Comparison of ENCODE assay signal across 20 cellular contexts in genomic region chr21:38392722-38393121, GRCh38.
DNase-seq lines count a peak whose midpoint lies in the region; ATAC-seq and TF ChIP-seq lines count a peak whose summit lies in the region.
"Had no signal": no experiment of that assay in that cellular context is flagged by ENCODE, and none has a peak within 500 bp of the region (broad histone marks: within the 10 kb centered on the region; RNA-seq: fewer than 3 reads in every experiment).

No MANE protein-coding gene starts in this region.

- POLR2A ChIA-PET in PC-3 (lab: Charles Lee; ENCODE audit: unreplicated experiment) (no interaction called here), OCI-LY7 (lab: Charles Lee) (interaction anchor here (0.6 kb wide), 1 partner anchor 161 kb away, joined by 4 read pairs; no protein-coding TSS in a partner anchor)

- TF ChIP-seq CTCF in PC-3 (conservative IDR thresholded peaks at IDR 0.05; ENCODE audit: low read depth, low read length) (no peak), neutrophil (IDR thresholded peaks at IDR 0.05) (no peak), suprapubic skin (IDR thresholded peaks at IDR 0.05) (no peak), OCI-LY7 (conservative IDR thresholded peaks at IDR 0.05; ENCODE audit: low read length) (no peak)

- H2AFZ ChIP-seq in PC-3 (ENCODE audit: low read length) = no peak overlapping the region
- H2AFZ ChIP-seq in OCI-LY7 (ENCODE audit: low read length) = no peak overlapping the region

- H4K20me1 ChIP-seq in PC-3 (ENCODE audit: low read length) = no peaks in the 10 kb centered on the region
- H4K20me1 ChIP-seq in OCI-LY7 (ENCODE audit: insufficient read depth, low read length) = no peaks in the 10 kb centered on the region
- H4K20me1 ChIP-seq: BLaER1 treated with 17β-estradiol and CSF1 and Interleukin-3, amounts not matched to agents 10 nM and 100 nM had no signal

- peaks cover 70% of the 10 kb centered on the region for H3K27me3 ChIP-seq in PC-3 (ENCODE audit: low read length)
- no peaks in the 10 kb centered on the region for H3K27me3 ChIP-seq in neutrophil
- H3K27me3 ChIP-seq in suprapubic skin = no peaks in the 10 kb centered on the region
- H3K27me3 ChIP-seq: BLaER1 treated with 17β-estradiol and CSF1 and Interleukin-3, amounts not matched to agents 10 nM and 100 nM had no signal

- H3K4me3 ChIP-seq in PC-3 (ENCODE audit: low read length) (no peak overlapping the region), neutrophil (ENCODE audit: low read depth in 1 of 2, low read length in 1 of 2) (no peak overlapping the region), suprapubic skin (no peak overlapping the region), OCI-LY7 (ENCODE audit: low read depth, low read length, poor library complexity, severe bottlenecking) (no peak overlapping the region)
- H3K4me3 ChIP-seq: BLaER1 treated with 17β-estradiol and CSF1 and Interleukin-3, amounts not matched to agents 10 nM and 100 nM had no signal

- no peak for TF ChIP-seq EP300 in suprapubic skin (IDR thresholded peaks at IDR 0.05)

- CTCF ChIA-PET in PC-3 (lab: Charles Lee) = no interaction called here
- CTCF ChIA-PET in OCI-LY7 (lab: Charles Lee; ENCODE audit: unreplicated experiment) = no interaction called here

- no peak overlapping the region for H3K4me2 ChIP-seq in PC-3 (ENCODE audit: low read length)
- H3K4me2 ChIP-seq in OCI-LY7 (ENCODE audit: low read length) = no peak overlapping the region
- H3K4me2 ChIP-seq: BLaER1 treated with 17β-estradiol and CSF1 and Interleukin-3, amounts not matched to agents 10 nM and 100 nM had no signal

- H3K27ac ChIP-seq in PC-3 (ENCODE audit: low read length) = no peak overlapping the region
- peak overlapping the region; percentile 51 for H3K27ac ChIP-seq in neutrophil
- no peak overlapping the region for H3K27ac ChIP-seq in suprapubic skin
- no peak overlapping the region for H3K27ac ChIP-seq in OCI-LY7 (ENCODE audit: low read depth, low read length, poor library complexity, severe bottlenecking)
- H3K27ac ChIP-seq: BLaER1 treated with 17β-estradiol and CSF1 and Interleukin-3, amounts not matched to agents 10 nM and 100 nM had no signal

- WGBS in suprapubic skin = 47% methylated on average over 1 of the region's 1 CpG

- peak; percentile 6 for DNase-seq in ELR (ENCODE audit: low read depth)
- DNase-seq in PC-3 = peak; percentile 5
- no peak for DNase-seq in suprapubic skin (ENCODE audit: low spot score in 2 of 2)
- DNase-seq in NCI-H774 (lab: John Stamatoyannopoulos, UW) = no peak
- no peak for DNase-seq in OCI-LY7 (ENCODE audit: low spot score)
- DNase-seq: CD8-positive, alpha-beta memory T cell; COR-L47; DMS 273 treated with DMSO at 0.1 percent for 48 hours; DMS53; DND-41; GDM1; GOT3; H7; HFFc6 had no signal

- H3K79me2 ChIP-seq in PC-3 (ENCODE audit: low read length) = no peaks in the 10 kb centered on the region
- H3K79me2 ChIP-seq in OCI-LY7 (ENCODE audit: insufficient read depth, low read depth, low read length) = no peaks in the 10 kb centered on the region

- H3K9me3 ChIP-seq in PC-3 (ENCODE audit: low read length) (no peaks in the 10 kb centered on the region), neutrophil (no peaks in the 10 kb centered on the region), suprapubic skin (no peaks in the 10 kb centered on the region), OCI-LY7 (ENCODE audit: low read length) (no peaks in the 10 kb centered on the region)
- H3K9me3 ChIP-seq: BLaER1 treated with 17β-estradiol and CSF1 and Interleukin-3, amounts not matched to agents 10 nM and 100 nM had no signal

- no peak for ATAC-seq in PC-3
- peak; percentile 26; the same call in 1 of the 3 replicates for ATAC-seq in SK-N-SH treated with all-trans-retinoic acid at 6 μM for 48 hours
- ATAC-seq in GM21423 (IDR thresholded peaks at IDR 0.05; ENCODE audit: unreplicated experiment) = no peak
- ATAC-seq: HCT116, HepG2 had no signal

- H3K9me2 ChIP-seq in PC-3 (replicated peaks; ENCODE audit: low read length) (no peaks in the 10 kb centered on the region), OCI-LY7 (ENCODE audit: insufficient read depth, low read length) (no peaks in the 10 kb centered on the region)

- BruUV-seq in PC-3 (replicated peaks; lab: Mats Ljungman, UMichigan) = no TSS peak
- BruUV-seq in OCI-LY7 (replicated peaks; lab: Mats Ljungman, UMichigan) = no TSS peak

- no peaks in the 10 kb centered on the region for H3K36me3 ChIP-seq in PC-3 (ENCODE audit: low read depth, low read length)
- peaks cover 20% of the 10 kb centered on the region for H3K36me3 ChIP-seq in neutrophil
- H3K36me3 ChIP-seq in suprapubic skin = no peaks in the 10 kb centered on the region
- no peaks in the 10 kb centered on the region for H3K36me3 ChIP-seq in OCI-LY7 (ENCODE audit: insufficient read depth, low read length)

- H3F3A ChIP-seq in PC-3 (ENCODE audit: low read length, unreplicated experiment) = no peaks in the 10 kb centered on the region

- no peak overlapping the region for H3K9ac ChIP-seq in PC-3 (ENCODE audit: low read length)
- H3K9ac ChIP-seq: BLaER1 treated with 17β-estradiol and CSF1 and Interleukin-3, amounts not matched to agents 10 nM and 100 nM had no signal

- no peak for TF ChIP-seq POLR2A in suprapubic skin (IDR thresholded peaks at IDR 0.05)

- H3K4me1 ChIP-seq in PC-3 (ENCODE audit: insufficient read depth, low read length) = no peaks in the 10 kb centered on the region
- peaks cover 33 to 45% of the 10 kb centered on the region in 2 experiments for H3K4me1 ChIP-seq in neutrophil (ENCODE audit: control insufficient read depth in 1 of 2, insufficient read depth in 1 of 2, low read depth in 1 of 2, low read length in 1 of 2)
- no peaks in the 10 kb centered on the region for H3K4me1 ChIP-seq in suprapubic skin
- H3K4me1 ChIP-seq in OCI-LY7 (ENCODE audit: insufficient read depth, low read length, poor library complexity, severe bottlenecking) = no peaks in the 10 kb centered on the region

- intact Hi-C loops in PC-3 (cut with micrococcal nuclease) = no loop called here
- intact Hi-C loops in OCI-LY7 (cut with micrococcal nuclease; ENCODE audit: unreplicated experiment) = no loop called here

TF ChIP-seq in SK-N-SH treated with all-trans-retinoic acid at 6 μM for 48 hours, 23 proteins besides CTCF, POLR2A, EP300 and RAD21:
- TF ChIP-seq BACH2 (CRISPR knock-in tag; IDR thresholded peaks at IDR 0.05; ENCODE audit: borderline replicate concordance) (no peak), ISL1 (CRISPR knock-in tag; IDR thresholded peaks at IDR 0.05) (peak; percentile 84), ZFP3 (CRISPR knock-in tag; IDR thresholded peaks at IDR 0.05) (peak; percentile 33; the same call in 1 of the 2 replicates)

Comparison
In these comparisons a context has a peak if more than half of its experiments do, and no peak if none do; other contexts are left out.
1. DNase-seq: peak in ELR (single experiment) and PC-3 (single experiment); none in suprapubic skin (0 of 2), NCI-H774 (single experiment) and OCI-LY7 (single experiment).